ENCODE assay signal across 1 cellular context in the genomic region with DNA sequence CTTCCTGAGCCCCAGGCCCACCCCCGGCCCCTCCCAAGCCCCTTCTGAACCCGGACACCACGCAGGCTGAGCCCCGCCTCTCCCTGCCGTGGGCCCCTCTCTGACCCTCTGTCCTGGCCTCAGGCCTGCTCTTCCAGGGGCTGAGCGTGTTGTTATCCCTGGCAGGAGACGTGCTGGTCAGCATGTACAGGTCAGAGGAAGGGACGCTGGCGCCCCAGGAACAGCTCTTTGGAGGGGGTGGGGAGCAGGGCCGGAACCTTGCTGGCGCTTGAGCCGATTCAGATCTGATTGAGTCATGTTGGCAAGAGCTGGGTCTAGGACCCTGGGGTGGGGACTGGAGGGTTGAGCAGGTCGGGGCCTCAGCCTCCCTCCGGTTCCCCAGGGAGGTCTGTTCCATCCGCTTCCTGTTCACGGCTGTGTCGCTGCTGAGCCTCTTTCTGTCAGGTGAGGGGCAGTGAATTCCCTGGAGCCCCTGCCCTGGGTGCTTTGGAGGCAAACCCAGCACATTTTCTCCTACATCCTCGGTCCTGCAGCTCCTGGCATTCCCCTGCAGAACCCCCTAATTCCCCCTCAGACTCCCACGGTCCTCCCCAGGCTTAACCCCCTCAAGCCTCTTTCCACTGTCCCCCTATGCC.
TF ChIP-seq lines count a peak whose summit lies in the region.

No MANE protein-coding gene starts in this region.

TF ChIP-seq in HepG2, 621 proteins besides CTCF, POLR2A, EP300 and RAD21 (continues in another document):
- TF ChIP-seq RBM22 (optimal IDR thresholded peaks at IDR 0.05; ENCODE audit: low read length) (peak; percentile 37), ZNF501 (CRISPR knock-in tag; IDR thresholded peaks at IDR 0.05) (no peak), AHR (CRISPR knock-in tag; IDR thresholded peaks at IDR 0.05) (peak; percentile 95), MEF2D (CRISPR knock-in tag; IDR thresholded peaks at IDR 0.05) (peak; percentile 92), ZNF253 (CRISPR knock-in tag; IDR thresholded peaks at IDR 0.05; ENCODE audit: borderline replicate concordance) (peak; percentile 31; the same call in 1 of the 2 replicates), KAT7 (CRISPR knock-in tag; IDR thresholded peaks at IDR 0.05; ENCODE audit: borderline replicate concordance) (peak; percentile 44; the same call in 1 of the 2 replicates), ZBTB1 (CRISPR knock-in tag; IDR thresholded peaks at IDR 0.05; ENCODE audit: borderline replicate concordance) (no peak), ZNF564 (CRISPR knock-in tag; IDR thresholded peaks at IDR 0.05) (peak; percentile 71), ZNF567 (CRISPR knock-in tag; IDR thresholded peaks at IDR 0.05; ENCODE audit: borderline replicate concordance) (0 out of 2 replicates have a peak, but pooled peaks have one; percentile 79), ZNF747 (CRISPR knock-in tag; IDR thresholded peaks at IDR 0.05; ENCODE audit: borderline replicate concordance) (peak; percentile 93), CHD2 (IDR thresholded peaks at IDR 0.05; ENCODE audit: low read depth, low read length) (no peak), TGIF2 (CRISPR knock-in tag; IDR thresholded peaks at IDR 0.05) (peak; percentile 74; the same call in 1 of the 2 replicates), NCOR1 (IDR thresholded peaks at IDR 0.05; ENCODE audit: borderline replicate concordance, low read length) (0 out of 2 replicates have a peak, but pooled peaks have one; percentile 8), ZFP36L1 (CRISPR knock-in tag; IDR thresholded peaks at IDR 0.05) (peak; percentile 38; the same call in 1 of the 2 replicates), BORCS8-MEF2B (CRISPR knock-in tag; IDR thresholded peaks at IDR 0.05) (0 out of 2 replicates have a peak, but pooled peaks have one; percentile 27), ZNF101 (CRISPR knock-in tag; IDR thresholded peaks at IDR 0.05; ENCODE audit: borderline replicate concordance, low read depth) (no peak), PAX8 (CRISPR knock-in tag; IDR thresholded peaks at IDR 0.05; ENCODE audit: borderline replicate concordance) (no peak), ZNF607 (CRISPR knock-in tag; IDR thresholded peaks at IDR 0.05; ENCODE audit: borderline replicate concordance) (no peak; the same call in 1 of the 2 replicates), FIP1L1 (IDR thresholded peaks at IDR 0.05; ENCODE audit: borderline replicate concordance, insufficient read depth, low read depth, low read length) (0 out of 2 replicates have a peak, but pooled peaks have one; percentile 46), ZNF678 (CRISPR knock-in tag; IDR thresholded peaks at IDR 0.05) (0 out of 2 replicates have a peak, but pooled peaks have one; percentile 73), ZNF841 (CRISPR knock-in tag; IDR thresholded peaks at IDR 0.05; ENCODE audit: borderline replicate concordance) (no peak), TEAD3 (CRISPR knock-in tag; optimal IDR thresholded peaks at IDR 0.05; ENCODE audit: borderline replicate concordance) (peak; percentile 62), ZNF274 (CRISPR knock-in tag; IDR thresholded peaks at IDR 0.05) (peak; percentile 76; the same call in 1 of the 2 replicates), HCFC1 (IDR thresholded peaks at IDR 0.05; ENCODE audit: low read depth, low read length) (no peak), ZNF570 (CRISPR knock-in tag; IDR thresholded peaks at IDR 0.05; ENCODE audit: borderline replicate concordance) (no peak), ZNF652 (CRISPR knock-in tag; IDR thresholded peaks at IDR 0.05; ENCODE audit: borderline replicate concordance, low read depth) (no peak), ZNF230 (CRISPR knock-in tag; IDR thresholded peaks at IDR 0.05) (no peak), KDM5A (IDR thresholded peaks at IDR 0.05; ENCODE audit: borderline replicate concordance, low read length) (no peak), HOXA7 (CRISPR knock-in tag; IDR thresholded peaks at IDR 0.05) (no peak), HMG20B (CRISPR knock-in tag; conservative IDR thresholded peaks at IDR 0.05) (0 out of 2 replicates have a peak, but pooled peaks have one; percentile 18)
- TF ChIP-seq, protein P1, sequence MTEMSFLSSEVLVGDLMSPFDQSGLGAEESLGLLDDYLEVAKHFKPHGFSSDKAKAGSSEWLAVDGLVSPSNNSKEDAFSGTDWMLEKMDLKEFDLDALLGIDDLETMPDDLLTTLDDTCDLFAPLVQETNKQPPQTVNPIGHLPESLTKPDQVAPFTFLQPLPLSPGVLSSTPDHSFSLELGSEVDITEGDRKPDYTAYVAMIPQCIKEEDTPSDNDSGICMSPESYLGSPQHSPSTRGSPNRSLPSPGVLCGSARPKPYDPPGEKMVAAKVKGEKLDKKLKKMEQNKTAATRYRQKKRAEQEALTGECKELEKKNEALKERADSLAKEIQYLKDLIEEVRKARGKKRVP (CRISPR knock-in tag; IDR thresholded peaks at IDR 0.05) = no peak
- TF ChIP-seq, protein P2, sequence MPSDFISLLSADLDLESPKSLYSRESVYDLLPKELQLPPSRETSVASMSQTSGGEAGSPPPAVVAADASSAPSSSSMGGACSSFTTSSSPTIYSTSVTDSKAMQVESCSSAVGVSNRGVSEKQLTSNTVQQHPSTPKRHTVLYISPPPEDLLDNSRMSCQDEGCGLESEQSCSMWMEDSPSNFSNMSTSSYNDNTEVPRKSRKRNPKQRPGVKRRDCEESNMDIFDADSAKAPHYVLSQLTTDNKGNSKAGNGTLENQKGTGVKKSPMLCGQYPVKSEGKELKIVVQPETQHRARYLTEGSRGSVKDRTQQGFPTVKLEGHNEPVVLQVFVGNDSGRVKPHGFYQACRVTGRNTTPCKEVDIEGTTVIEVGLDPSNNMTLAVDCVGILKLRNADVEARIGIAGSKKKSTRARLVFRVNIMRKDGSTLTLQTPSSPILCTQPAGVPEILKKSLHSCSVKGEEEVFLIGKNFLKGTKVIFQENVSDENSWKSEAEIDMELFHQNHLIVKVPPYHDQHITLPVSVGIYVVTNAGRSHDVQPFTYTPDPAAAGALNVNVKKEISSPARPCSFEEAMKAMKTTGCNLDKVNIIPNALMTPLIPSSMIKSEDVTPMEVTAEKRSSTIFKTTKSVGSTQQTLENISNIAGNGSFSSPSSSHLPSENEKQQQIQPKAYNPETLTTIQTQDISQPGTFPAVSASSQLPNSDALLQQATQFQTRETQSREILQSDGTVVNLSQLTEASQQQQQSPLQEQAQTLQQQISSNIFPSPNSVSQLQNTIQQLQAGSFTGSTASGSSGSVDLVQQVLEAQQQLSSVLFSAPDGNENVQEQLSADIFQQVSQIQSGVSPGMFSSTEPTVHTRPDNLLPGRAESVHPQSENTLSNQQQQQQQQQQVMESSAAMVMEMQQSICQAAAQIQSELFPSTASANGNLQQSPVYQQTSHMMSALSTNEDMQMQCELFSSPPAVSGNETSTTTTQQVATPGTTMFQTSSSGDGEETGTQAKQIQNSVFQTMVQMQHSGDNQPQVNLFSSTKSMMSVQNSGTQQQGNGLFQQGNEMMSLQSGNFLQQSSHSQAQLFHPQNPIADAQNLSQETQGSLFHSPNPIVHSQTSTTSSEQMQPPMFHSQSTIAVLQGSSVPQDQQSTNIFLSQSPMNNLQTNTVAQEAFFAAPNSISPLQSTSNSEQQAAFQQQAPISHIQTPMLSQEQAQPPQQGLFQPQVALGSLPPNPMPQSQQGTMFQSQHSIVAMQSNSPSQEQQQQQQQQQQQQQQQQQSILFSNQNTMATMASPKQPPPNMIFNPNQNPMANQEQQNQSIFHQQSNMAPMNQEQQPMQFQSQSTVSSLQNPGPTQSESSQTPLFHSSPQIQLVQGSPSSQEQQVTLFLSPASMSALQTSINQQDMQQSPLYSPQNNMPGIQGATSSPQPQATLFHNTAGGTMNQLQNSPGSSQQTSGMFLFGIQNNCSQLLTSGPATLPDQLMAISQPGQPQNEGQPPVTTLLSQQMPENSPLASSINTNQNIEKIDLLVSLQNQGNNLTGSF (CRISPR knock-in tag; IDR thresholded peaks at IDR 0.05) = no peak
- TF ChIP-seq, protein P3, sequence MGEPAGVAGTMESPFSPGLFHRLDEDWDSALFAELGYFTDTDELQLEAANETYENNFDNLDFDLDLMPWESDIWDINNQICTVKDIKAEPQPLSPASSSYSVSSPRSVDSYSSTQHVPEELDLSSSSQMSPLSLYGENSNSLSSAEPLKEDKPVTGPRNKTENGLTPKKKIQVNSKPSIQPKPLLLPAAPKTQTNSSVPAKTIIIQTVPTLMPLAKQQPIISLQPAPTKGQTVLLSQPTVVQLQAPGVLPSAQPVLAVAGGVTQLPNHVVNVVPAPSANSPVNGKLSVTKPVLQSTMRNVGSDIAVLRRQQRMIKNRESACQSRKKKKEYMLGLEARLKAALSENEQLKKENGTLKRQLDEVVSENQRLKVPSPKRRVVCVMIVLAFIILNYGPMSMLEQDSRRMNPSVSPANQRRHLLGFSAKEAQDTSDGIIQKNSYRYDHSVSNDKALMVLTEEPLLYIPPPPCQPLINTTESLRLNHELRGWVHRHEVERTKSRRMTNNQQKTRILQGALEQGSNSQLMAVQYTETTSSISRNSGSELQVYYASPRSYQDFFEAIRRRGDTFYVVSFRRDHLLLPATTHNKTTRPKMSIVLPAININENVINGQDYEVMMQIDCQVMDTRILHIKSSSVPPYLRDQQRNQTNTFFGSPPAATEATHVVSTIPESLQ (CRISPR knock-in tag; conservative IDR thresholded peaks at IDR 0.05) = peak; percentile 33; the same call in 1 of the 2 replicates
- TF ChIP-seq, protein P4, sequence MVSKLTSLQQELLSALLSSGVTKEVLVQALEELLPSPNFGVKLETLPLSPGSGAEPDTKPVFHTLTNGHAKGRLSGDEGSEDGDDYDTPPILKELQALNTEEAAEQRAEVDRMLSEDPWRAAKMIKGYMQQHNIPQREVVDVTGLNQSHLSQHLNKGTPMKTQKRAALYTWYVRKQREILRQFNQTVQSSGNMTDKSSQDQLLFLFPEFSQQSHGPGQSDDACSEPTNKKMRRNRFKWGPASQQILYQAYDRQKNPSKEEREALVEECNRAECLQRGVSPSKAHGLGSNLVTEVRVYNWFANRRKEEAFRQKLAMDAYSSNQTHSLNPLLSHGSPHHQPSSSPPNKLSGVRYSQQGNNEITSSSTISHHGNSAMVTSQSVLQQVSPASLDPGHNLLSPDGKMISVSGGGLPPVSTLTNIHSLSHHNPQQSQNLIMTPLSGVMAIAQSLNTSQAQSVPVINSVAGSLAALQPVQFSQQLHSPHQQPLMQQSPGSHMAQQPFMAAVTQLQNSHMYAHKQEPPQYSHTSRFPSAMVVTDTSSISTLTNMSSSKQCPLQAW (CRISPR knock-in tag; IDR thresholded peaks at IDR 0.05) = peak; percentile 73
- TF ChIP-seq, protein P5, sequence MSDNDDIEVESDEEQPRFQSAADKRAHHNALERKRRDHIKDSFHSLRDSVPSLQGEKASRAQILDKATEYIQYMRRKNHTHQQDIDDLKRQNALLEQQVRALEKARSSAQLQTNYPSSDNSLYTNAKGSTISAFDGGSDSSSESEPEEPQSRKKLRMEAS (IDR thresholded peaks at IDR 0.05) = peak; percentile 67; the same call in 1 of the 2 replicates
- TF ChIP-seq, protein P6, sequence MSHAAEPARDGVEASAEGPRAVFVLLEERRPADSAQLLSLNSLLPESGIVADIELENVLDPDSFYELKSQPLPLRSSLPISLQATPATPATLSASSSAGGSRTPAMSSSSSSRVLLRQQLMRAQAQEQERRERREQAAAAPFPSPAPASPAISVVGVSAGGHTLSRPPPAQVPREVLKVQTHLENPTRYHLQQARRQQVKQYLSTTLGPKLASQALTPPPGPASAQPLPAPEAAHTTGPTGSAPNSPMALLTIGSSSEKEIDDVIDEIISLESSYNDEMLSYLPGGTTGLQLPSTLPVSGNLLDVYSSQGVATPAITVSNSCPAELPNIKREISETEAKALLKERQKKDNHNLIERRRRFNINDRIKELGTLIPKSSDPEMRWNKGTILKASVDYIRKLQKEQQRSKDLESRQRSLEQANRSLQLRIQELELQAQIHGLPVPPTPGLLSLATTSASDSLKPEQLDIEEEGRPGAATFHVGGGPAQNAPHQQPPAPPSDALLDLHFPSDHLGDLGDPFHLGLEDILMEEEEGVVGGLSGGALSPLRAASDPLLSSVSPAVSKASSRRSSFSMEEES (CRISPR knock-in tag; IDR thresholded peaks at IDR 0.05) = peak; percentile 64
- TF ChIP-seq, protein P7, sequence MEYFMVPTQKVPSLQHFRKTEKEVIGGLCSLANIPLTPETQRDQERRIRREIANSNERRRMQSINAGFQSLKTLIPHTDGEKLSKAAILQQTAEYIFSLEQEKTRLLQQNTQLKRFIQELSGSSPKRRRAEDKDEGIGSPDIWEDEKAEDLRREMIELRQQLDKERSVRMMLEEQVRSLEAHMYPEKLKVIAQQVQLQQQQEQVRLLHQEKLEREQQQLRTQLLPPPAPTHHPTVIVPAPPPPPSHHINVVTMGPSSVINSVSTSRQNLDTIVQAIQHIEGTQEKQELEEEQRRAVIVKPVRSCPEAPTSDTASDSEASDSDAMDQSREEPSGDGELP (IDR thresholded peaks at IDR 0.05; ENCODE audit: borderline replicate concordance, low read depth) = peak; percentile 54; the same call in 1 of the 2 replicates
- TF ChIP-seq, protein P8, sequence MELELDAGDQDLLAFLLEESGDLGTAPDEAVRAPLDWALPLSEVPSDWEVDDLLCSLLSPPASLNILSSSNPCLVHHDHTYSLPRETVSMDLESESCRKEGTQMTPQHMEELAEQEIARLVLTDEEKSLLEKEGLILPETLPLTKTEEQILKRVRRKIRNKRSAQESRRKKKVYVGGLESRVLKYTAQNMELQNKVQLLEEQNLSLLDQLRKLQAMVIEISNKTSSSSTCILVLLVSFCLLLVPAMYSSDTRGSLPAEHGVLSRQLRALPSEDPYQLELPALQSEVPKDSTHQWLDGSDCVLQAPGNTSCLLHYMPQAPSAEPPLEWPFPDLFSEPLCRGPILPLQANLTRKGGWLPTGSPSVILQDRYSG (CRISPR knock-in tag; IDR thresholded peaks at IDR 0.05) = no peak
- TF ChIP-seq, protein P9, sequence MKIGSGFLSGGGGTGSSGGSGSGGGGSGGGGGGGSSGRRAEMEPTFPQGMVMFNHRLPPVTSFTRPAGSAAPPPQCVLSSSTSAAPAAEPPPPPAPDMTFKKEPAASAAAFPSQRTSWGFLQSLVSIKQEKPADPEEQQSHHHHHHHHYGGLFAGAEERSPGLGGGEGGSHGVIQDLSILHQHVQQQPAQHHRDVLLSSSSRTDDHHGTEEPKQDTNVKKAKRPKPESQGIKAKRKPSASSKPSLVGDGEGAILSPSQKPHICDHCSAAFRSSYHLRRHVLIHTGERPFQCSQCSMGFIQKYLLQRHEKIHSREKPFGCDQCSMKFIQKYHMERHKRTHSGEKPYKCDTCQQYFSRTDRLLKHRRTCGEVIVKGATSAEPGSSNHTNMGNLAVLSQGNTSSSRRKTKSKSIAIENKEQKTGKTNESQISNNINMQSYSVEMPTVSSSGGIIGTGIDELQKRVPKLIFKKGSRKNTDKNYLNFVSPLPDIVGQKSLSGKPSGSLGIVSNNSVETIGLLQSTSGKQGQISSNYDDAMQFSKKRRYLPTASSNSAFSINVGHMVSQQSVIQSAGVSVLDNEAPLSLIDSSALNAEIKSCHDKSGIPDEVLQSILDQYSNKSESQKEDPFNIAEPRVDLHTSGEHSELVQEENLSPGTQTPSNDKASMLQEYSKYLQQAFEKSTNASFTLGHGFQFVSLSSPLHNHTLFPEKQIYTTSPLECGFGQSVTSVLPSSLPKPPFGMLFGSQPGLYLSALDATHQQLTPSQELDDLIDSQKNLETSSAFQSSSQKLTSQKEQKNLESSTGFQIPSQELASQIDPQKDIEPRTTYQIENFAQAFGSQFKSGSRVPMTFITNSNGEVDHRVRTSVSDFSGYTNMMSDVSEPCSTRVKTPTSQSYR (CRISPR knock-in tag; IDR thresholded peaks at IDR 0.05; ENCODE audit: borderline replicate concordance) = peak; percentile 72; the same call in 1 of the 2 replicates
